In the genomic region with DNA sequence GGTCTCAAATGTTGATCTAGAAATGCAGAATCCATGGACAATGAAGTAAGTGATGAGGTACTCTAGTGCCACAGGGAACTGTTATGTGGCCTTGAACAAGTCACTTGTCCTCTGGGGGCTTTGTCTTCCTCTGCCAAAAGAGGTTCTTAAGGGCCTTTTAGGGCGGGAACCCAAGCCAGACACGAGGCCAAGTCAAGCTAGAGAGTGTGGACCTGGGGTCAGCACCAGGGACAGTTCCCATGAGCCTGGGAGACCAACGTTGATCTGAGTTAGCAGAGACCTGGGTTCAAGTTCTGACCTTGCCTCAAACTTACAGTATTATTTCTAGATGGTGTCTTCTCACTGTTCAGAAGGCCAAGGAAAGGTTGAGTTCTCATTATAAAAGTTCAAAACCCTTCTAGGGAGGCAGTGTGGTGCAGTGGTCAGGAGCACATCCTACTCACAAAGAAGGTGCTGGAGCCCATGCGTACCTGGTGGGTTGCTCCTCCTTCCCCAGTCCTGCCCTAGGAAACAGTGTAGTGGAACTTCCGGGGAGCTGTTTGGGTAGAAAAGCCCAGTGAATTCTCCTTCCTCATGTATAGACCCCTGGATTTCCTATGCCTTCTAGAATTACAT, we compare ENCODE assay signal across 1 cellular context.
A peak's percentile ranks its signal among the peaks of the same experiment; 100 is the strongest.
TF ChIP-seq lines count a peak whose summit lies in the region.

No MANE protein-coding gene starts in this region.

TF ChIP-seq in WTC11, 78 proteins besides CTCF, POLR2A, EP300 and RAD21 (continued from another document):
- TF ChIP-seq, protein P1, sequence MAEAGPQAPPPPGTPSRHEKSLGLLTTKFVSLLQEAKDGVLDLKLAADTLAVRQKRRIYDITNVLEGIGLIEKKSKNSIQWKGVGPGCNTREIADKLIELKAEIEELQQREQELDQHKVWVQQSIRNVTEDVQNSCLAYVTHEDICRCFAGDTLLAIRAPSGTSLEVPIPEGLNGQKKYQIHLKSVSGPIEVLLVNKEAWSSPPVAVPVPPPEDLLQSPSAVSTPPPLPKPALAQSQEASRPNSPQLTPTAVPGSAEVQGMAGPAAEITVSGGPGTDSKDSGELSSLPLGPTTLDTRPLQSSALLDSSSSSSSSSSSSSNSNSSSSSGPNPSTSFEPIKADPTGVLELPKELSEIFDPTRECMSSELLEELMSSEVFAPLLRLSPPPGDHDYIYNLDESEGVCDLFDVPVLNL (CRISPR knock-in tag; IDR thresholded peaks at IDR 0.05; ENCODE audit: borderline replicate concordance, low read depth): no peak
- TF ChIP-seq TEAD4 (CRISPR knock-in tag; IDR thresholded peaks at IDR 0.05) (no peak), ETV6 (CRISPR knock-in tag; IDR thresholded peaks at IDR 0.05) (no peak), EMX1 (CRISPR knock-in tag; IDR thresholded peaks at IDR 0.05) (no peak), ZNF219 (CRISPR knock-in tag; IDR thresholded peaks at IDR 0.05; ENCODE audit: borderline replicate concordance) (no peak), NR2C2 (CRISPR knock-in tag; IDR thresholded peaks at IDR 0.05) (no peak), MYBL2 (CRISPR knock-in tag; IDR thresholded peaks at IDR 0.05) (no peak), MXD4 (CRISPR knock-in tag; IDR thresholded peaks at IDR 0.05; ENCODE audit: borderline replicate concordance) (no peak), GTF2I (CRISPR knock-in tag; conservative IDR thresholded peaks at IDR 0.05) (no peak), SMAD3 (CRISPR knock-in tag; IDR thresholded peaks at IDR 0.05; ENCODE audit: borderline replicate concordance) (0 out of 2 replicates have a peak, but pooled peaks have one; percentile 63), GABPB1 (CRISPR knock-in tag; IDR thresholded peaks at IDR 0.05) (no peak), JAZF1 (CRISPR knock-in tag; IDR thresholded peaks at IDR 0.05) (no peak), NR1H2 (CRISPR knock-in tag; IDR thresholded peaks at IDR 0.05) (no peak), FOXP1 (CRISPR knock-in tag; IDR thresholded peaks at IDR 0.05; ENCODE audit: borderline replicate concordance) (no peak), ZNF671 (CRISPR knock-in tag; IDR thresholded peaks at IDR 0.05) (no peak), CREM (CRISPR knock-in tag; IDR thresholded peaks at IDR 0.05) (0 out of 2 replicates have a peak, but pooled peaks have one; percentile 26)
- TF ChIP-seq, protein P2, sequence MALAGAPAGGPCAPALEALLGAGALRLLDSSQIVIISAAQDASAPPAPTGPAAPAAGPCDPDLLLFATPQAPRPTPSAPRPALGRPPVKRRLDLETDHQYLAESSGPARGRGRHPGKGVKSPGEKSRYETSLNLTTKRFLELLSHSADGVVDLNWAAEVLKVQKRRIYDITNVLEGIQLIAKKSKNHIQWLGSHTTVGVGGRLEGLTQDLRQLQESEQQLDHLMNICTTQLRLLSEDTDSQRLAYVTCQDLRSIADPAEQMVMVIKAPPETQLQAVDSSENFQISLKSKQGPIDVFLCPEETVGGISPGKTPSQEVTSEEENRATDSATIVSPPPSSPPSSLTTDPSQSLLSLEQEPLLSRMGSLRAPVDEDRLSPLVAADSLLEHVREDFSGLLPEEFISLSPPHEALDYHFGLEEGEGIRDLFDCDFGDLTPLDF (CRISPR knock-in tag; IDR thresholded peaks at IDR 0.05): 0 out of 2 replicates have a peak, but pooled peaks have one; percentile 37
- TF ChIP-seq, protein P3, sequence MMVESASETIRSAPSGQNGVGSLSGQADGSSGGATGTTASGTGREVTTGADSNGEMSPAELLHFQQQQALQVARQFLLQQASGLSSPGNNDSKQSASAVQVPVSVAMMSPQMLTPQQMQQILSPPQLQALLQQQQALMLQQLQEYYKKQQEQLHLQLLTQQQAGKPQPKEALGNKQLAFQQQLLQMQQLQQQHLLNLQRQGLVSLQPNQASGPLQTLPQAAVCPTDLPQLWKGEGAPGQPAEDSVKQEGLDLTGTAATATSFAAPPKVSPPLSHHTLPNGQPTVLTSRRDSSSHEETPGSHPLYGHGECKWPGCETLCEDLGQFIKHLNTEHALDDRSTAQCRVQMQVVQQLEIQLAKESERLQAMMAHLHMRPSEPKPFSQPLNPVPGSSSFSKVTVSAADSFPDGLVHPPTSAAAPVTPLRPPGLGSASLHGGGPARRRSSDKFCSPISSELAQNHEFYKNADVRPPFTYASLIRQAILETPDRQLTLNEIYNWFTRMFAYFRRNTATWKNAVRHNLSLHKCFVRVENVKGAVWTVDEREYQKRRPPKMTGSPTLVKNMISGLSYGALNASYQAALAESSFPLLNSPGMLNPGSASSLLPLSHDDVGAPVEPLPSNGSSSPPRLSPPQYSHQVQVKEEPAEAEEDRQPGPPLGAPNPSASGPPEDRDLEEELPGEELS (CRISPR knock-in tag; IDR thresholded peaks at IDR 0.05): no peak
TF ChIP-seq in WTC11: peak in this region for 3.
